ENCODE assay signal across 17 cellular contexts in genomic region chr13:46345400-46345799, GRCh38. TPM values are rescaled to one million over a fixed set of nuclear protein-coding genes. Genes with fewer than 3 reads are reported as not detected.
"Had no signal": no experiment of that assay in that cellular context is flagged by ENCODE, and none has a peak within 500 bp of the region (broad histone marks: within the 10 kb centered on the region; RNA-seq: fewer than 3 reads in every experiment).

No MANE protein-coding gene starts in this region.

- H3K27ac Mint-ChIP-seq: activated CD4-positive, alpha-beta memory T cell treated with anti-CD3 and anti-CD28 coated beads, Interleukin-2, amount 10 ng/mL, durations not matched to agents 7 days and 5 days; activated CD4-positive, alpha-beta T cell treated with anti-CD3 and anti-CD28 coated beads for 36 hours; activated naive CD8-positive, alpha-beta T cell treated with anti-CD3 and anti-CD28 coated beads for 36 hours had no signal

- H3K36me3 ChIP-seq: transverse colon had no signal

- H3K27me3 Mint-ChIP-seq: activated CD4-positive, alpha-beta T cell treated with anti-CD3 and anti-CD28 coated beads for 36 hours; activated naive CD8-positive, alpha-beta T cell treated with anti-CD3 and anti-CD28 coated beads for 36 hours had no signal

- H3K9me3 ChIP-seq: transverse colon had no signal

- ATAC-seq: activated CD4-positive, alpha-beta T cell treated with anti-CD3 and anti-CD28 coated beads for 36 hours had no signal

- H3K4me1 ChIP-seq: parathyroid adenoma, transverse colon had no signal

- H3K4me3 Mint-ChIP-seq: activated CD4-positive, alpha-beta memory T cell treated with anti-CD3 and anti-CD28 coated beads, Interleukin-2, amount 10 ng/mL, durations not matched to agents 7 days and 5 days; activated CD4-positive, alpha-beta T cell treated with anti-CD3 and anti-CD28 coated beads for 36 hours; activated naive CD8-positive, alpha-beta T cell treated with anti-CD3 and anti-CD28 coated beads for 36 hours; neural crest cell had no signal

- DNase-seq: activated CD4-positive, alpha-beta memory T cell treated with anti-CD3 and anti-CD28 coated beads, Interleukin-2, amount 10 ng/mL, durations not matched to agents 7 days and 5 days; activated CD4-positive, alpha-beta T cell treated with anti-CD3 and anti-CD28 coated beads for 36 hours; activated gamma-delta T cell; activated naive CD8-positive, alpha-beta T cell treated with anti-CD3 and anti-CD28 coated beads for 36 hours; activated T-cell treated with anti-CD3 and anti-CD28 coated beads, Interleukin-2, amount 50 U/mL, for 48 hours; dorsolateral prefrontal cortex; foreskin fibroblast; mesendoderm; retina; stimulated activated naive CD4-positive, alpha-beta T cell; substantia nigra; T-helper 9 cell; transverse colon had no signal

- H3K27ac ChIP-seq: dorsolateral prefrontal cortex, parathyroid adenoma, transverse colon had no signal

- H3K4me3 ChIP-seq: dorsolateral prefrontal cortex, smooth muscle cell, transverse colon had no signal

- H3K27me3 ChIP-seq: dorsolateral prefrontal cortex, transverse colon had no signal

- H3K9me3 Mint-ChIP-seq: activated naive CD8-positive, alpha-beta T cell treated with anti-CD3 and anti-CD28 coated beads for 36 hours; neural crest cell had no signal

RNA-seq across cellular contexts. Expression of gene RUBCNL, which starts 41.7 kb away (rescaled TPM):
- total RNA-seq: activated CD4-positive, alpha-beta memory T cell treated with anti-CD3 and anti-CD28 coated beads, Interleukin-2, amount 10 ng/mL, durations not matched to agents 7 days and 5 days; bronchial epithelial cell had no signal
